ENCODE assay signal across 9 cellular contexts in genomic region chr3:64267774-64268604, GRCh38. TPM values are rescaled to one million over a fixed set of nuclear protein-coding genes. Genes with fewer than 3 reads are reported as not detected.
A peak's percentile ranks its signal among the peaks of the same experiment; 100 is the strongest.
DNase-seq lines count a peak whose midpoint lies in the region; ATAC-seq and TF ChIP-seq lines count a peak whose summit lies in the region.
"Had no signal": no experiment of that assay in that cellular context is flagged by ENCODE, and none has a peak within 500 bp of the region (broad histone marks: within the 10 kb centered on the region; RNA-seq: fewer than 3 reads in every experiment).

No MANE protein-coding gene starts in this region.

- peak overlapping the region; percentile 14 for H2BK120ac ChIP-seq in trophoblast cell (ENCODE audit: insufficient read depth, low read length, poor library complexity)

- peak overlapping the region; percentile 77 for H3K4ac ChIP-seq in trophoblast cell (ENCODE audit: low read depth, low read length)

- no peaks in the 10 kb centered on the region for H3K36me3 ChIP-seq in trophoblast cell (ENCODE audit: control insufficient read depth in 1 of 2, insufficient read depth in 2 of 2, low read length in 2 of 2)
- no peaks in the 10 kb centered on the region for H3K36me3 ChIP-seq in BE2C
- H3K36me3 ChIP-seq in effector memory CD4-positive, alpha-beta T cell (ENCODE audit: control insufficient read depth, insufficient read depth, low read length): no peaks in the 10 kb centered on the region

- H4K12ac ChIP-seq in trophoblast cell (ENCODE audit: low read depth, low read length): peak overlapping the region; percentile 43

- peak overlapping the region; percentile 73 for H3K4me3 ChIP-seq in astrocyte of the cerebellum (ENCODE audit: low read depth, low read length)
- H3K4me3 ChIP-seq in trophoblast cell (ENCODE audit: low read depth, low read length): peak overlapping the region; percentile 79
- H3K4me3 ChIP-seq in BE2C (ENCODE audit: low read depth, low read length): no peak overlapping the region
- no peak overlapping the region for H3K4me3 ChIP-seq in effector memory CD4-positive, alpha-beta T cell (ENCODE audit: insufficient read depth, low read depth, low read length, poor library complexity, severe bottlenecking)
- H3K4me3 ChIP-seq: GM12878 had no signal

- no peaks in the 10 kb centered on the region for H3K4me1 Mint-ChIP-seq in natural killer cell treated with Interleukin-12 subunit alpha and Interleukin-12 subunit beta and Interleukin-15 and Interleukin-18, amount 100 ng/mL, for 72 hours (ENCODE audit: low read depth in 2 of 2)

- H2BK12ac ChIP-seq in trophoblast cell (ENCODE audit: low read length): peak overlapping the region; percentile 92

- H3K9me3 ChIP-seq in trophoblast cell (ENCODE audit: insufficient read depth, low read depth, low read length) (no peaks in the 10 kb centered on the region), BE2C (no peaks in the 10 kb centered on the region)
- H3K9me3 ChIP-seq in effector memory CD4-positive, alpha-beta T cell (ENCODE audit: control insufficient read depth, low read length): no peaks in the 10 kb centered on the region

- TF ChIP-seq CTCF in astrocyte of the cerebellum (IDR thresholded peaks at IDR 0.05; ENCODE audit: low read depth, low read length, missing control alignments) (no peak), BE2C (IDR thresholded peaks at IDR 0.05; ENCODE audit: low read depth, low read length) (no peak)

- H3K27me3 Mint-ChIP-seq in natural killer cell treated with Interleukin-12 subunit alpha and Interleukin-12 subunit beta and Interleukin-15 and Interleukin-18, amount 100 ng/mL, for 72 hours: peaks cover 6 to 35% of the 10 kb centered on the region in 2 donors

- H3K4me1 ChIP-seq in trophoblast cell (ENCODE audit: control insufficient read depth in 1 of 2, insufficient read depth in 2 of 2, low read length in 2 of 2) (peaks cover 13 to 17% of the 10 kb centered on the region in 2 experiments), BE2C (peaks cover 4% of the 10 kb centered on the region)
- H3K4me1 ChIP-seq in effector memory CD4-positive, alpha-beta T cell (ENCODE audit: control insufficient read depth, insufficient read depth, low read length, poor library complexity, severe bottlenecking): no peaks in the 10 kb centered on the region

- peak overlapping the region; percentile 85 for H2AK5ac ChIP-seq in trophoblast cell (ENCODE audit: low read length)

- no peaks in the 10 kb centered on the region for H3K27me3 ChIP-seq in trophoblast cell (ENCODE audit: insufficient read depth, low read length)
- H3K27me3 ChIP-seq in BE2C: no peaks in the 10 kb centered on the region
- H3K27me3 ChIP-seq in effector memory CD4-positive, alpha-beta T cell (replicated peaks; ENCODE audit: control insufficient read depth, insufficient read depth, low read length, poor library complexity, severe bottlenecking): no peaks in the 10 kb centered on the region

- peak overlapping the region; percentile 32 for H2AFZ ChIP-seq in trophoblast cell (ENCODE audit: insufficient read depth, low read length, poor library complexity)

- in situ Hi-C loops in astrocyte of the cerebellum (cut with HindIII; ENCODE audit: low sequenced_read_pairs): no loop called here

- H3K79me1 ChIP-seq in trophoblast cell (ENCODE audit: low read length): peaks cover 27% of the 10 kb centered on the region

- no peak overlapping the region for H3K27ac Mint-ChIP-seq in natural killer cell treated with Interleukin-12 subunit alpha and Interleukin-12 subunit beta and Interleukin-15 and Interleukin-18, amount 100 ng/mL, for 72 hours

- no peak overlapping the region for H3K4me3 Mint-ChIP-seq in natural killer cell treated with Interleukin-12 subunit alpha and Interleukin-12 subunit beta and Interleukin-15 and Interleukin-18, amount 100 ng/mL, for 72 hours

- ATAC-seq in natural killer cell treated with Interleukin-12 subunit alpha and Interleukin-12 subunit beta and Interleukin-15 and Interleukin-18, amount 100 ng/mL, for 72 hours: no peak
- ATAC-seq: GM12878 had no signal

- H4K91ac ChIP-seq in trophoblast cell (ENCODE audit: low read depth, low read length): peak overlapping the region; percentile 36

- WGBS in trophoblast cell (ENCODE audit: extremely low coverage, insufficient coverage, insufficient read length): no CpG with 5 or more reads among the region's 30 CpGs

- H3K9me3 Mint-ChIP-seq in natural killer cell treated with Interleukin-12 subunit alpha and Interleukin-12 subunit beta and Interleukin-15 and Interleukin-18, amount 100 ng/mL, for 72 hours: peaks cover 6% of the 10 kb centered on the region

- peak overlapping the region; percentile 93 for H2BK5ac ChIP-seq in trophoblast cell (ENCODE audit: low read depth, low read length, poor library complexity)

- peak overlapping the region; percentile 65 for H3K4me2 ChIP-seq in trophoblast cell (ENCODE audit: low read length)

- no peaks in the 10 kb centered on the region for H3K36me3 Mint-ChIP-seq in natural killer cell treated with Interleukin-12 subunit alpha and Interleukin-12 subunit beta and Interleukin-15 and Interleukin-18, amount 100 ng/mL, for 72 hours

- H3K27ac ChIP-seq in trophoblast cell (ENCODE audit: low read depth, low read length): peak overlapping the region; percentile 65
- H3K27ac ChIP-seq in effector memory CD4-positive, alpha-beta T cell (ENCODE audit: insufficient read depth, low read length, poor library complexity, severe bottlenecking): no peak overlapping the region

- peak overlapping the region; percentile 86 for H3K14ac ChIP-seq in trophoblast cell (ENCODE audit: low read length)

- DNase-seq in D341Med (ENCODE audit: low spot score) (peak; percentile 78), astrocyte of the cerebellum (ENCODE audit: low read depth) (peak; percentile 40), hepatic stellate cell (ENCODE audit: low spot score) (peak; percentile 81), trophoblast cell (no peak), NOMO-1 treated with dmso at 0.1 percent for 144 hours (lab: John Stamatoyannopoulos, UW; ENCODE audit: unreplicated experiment) (no peak), BE2C (no peak)
- DNase-seq in natural killer cell treated with Interleukin-12 subunit alpha and Interleukin-12 subunit beta and Interleukin-15 and Interleukin-18, amount 100 ng/mL, for 72 hours (ENCODE audit: low spot score): no peak
- no peak for DNase-seq in effector memory CD4-positive, alpha-beta T cell

- H3K79me2 ChIP-seq in trophoblast cell (ENCODE audit: control insufficient read depth, insufficient read depth, low read length, poor library complexity): peaks cover 20% of the 10 kb centered on the region

- peak overlapping the region; percentile 82 for H3K9ac ChIP-seq in trophoblast cell (ENCODE audit: low read length)

- no peak overlapping the region for H3K23ac ChIP-seq in trophoblast cell (ENCODE audit: low read length)

- H4K8ac ChIP-seq in trophoblast cell (ENCODE audit: low read depth, low read length): peak overlapping the region; percentile 12

- peak overlapping the region; percentile 70 for H3K18ac ChIP-seq in trophoblast cell (ENCODE audit: low read length)

RNA-seq across cellular contexts. Expression of gene PRICKLE2, which starts 42.7 kb away (rescaled TPM):
- polyA plus RNA-seq in trophoblast cell (2013): 24.6 and 25.1 TPM in 2 replicates
- under 1 TPM in 1 of 2 donors, not detected in 1; 0.59 TPM for total RNA-seq in natural killer cell treated with Interleukin-12 subunit alpha and Interleukin-12 subunit beta and Interleukin-15 and Interleukin-18, amount 100 ng/mL, for 72 hours
- 0.11 TPM for polyA plus RNA-seq in BE2C (2012; ENCODE audit: insufficient read depth, insufficient read length, low read depth)

Comparison
In these comparisons a context has a peak if more than half of its experiments do, and no peak if none do; other contexts are left out.
1. DNase-seq: peak in D341Med (single experiment), astrocyte of the cerebellum (single experiment) and hepatic stellate cell (single experiment); none in trophoblast cell (0 of 2), NOMO-1 treated with dmso at 0.1 percent for 144 hours (single experiment), natural killer cell treated with Interleukin-12 subunit alpha and Interleukin-12 subunit beta and Interleukin-15 and Interleukin-18, amount 100 ng/mL, for 72 hours (single experiment), BE2C (single experiment) and effector memory CD4-positive, alpha-beta T cell (0 of 3).
2. H3K4me3 ChIP-seq: peak in astrocyte of the cerebellum (single experiment) and trophoblast cell (single experiment); none in BE2C (single experiment) and effector memory CD4-positive, alpha-beta T cell (single experiment).